Comparison of ENCODE assay signal across 10 cellular contexts in genomic region chr10:26805567-26806245, GRCh38. TPM values are rescaled to one million over a fixed set of nuclear protein-coding genes. Genes with fewer than 3 reads are reported as not detected.
A peak's percentile ranks its signal among the peaks of the same experiment; 100 is the strongest.
DNase-seq lines count a peak whose midpoint lies in the region; ATAC-seq, FAIRE-seq and TF ChIP-seq lines count a peak whose summit lies in the region.
"Had no signal": no experiment of that assay in that cellular context is flagged by ENCODE, and none has a peak within 500 bp of the region (broad histone marks: within the 10 kb centered on the region; RNA-seq: fewer than 3 reads in every experiment).

No MANE protein-coding gene starts in this region.

- no peak for DNase-seq in CD4-positive, alpha-beta memory T cell
- peak; percentile 77 for DNase-seq in IMR-90
- peak; percentile 53 for DNase-seq in bronchial epithelial cell (ENCODE audit: low read depth)
- no peak for DNase-seq in mucosa of descending colon
- DNase-seq in NCI-H1092 (lab: John Stamatoyannopoulos, UW) = no peak
- no peak for DNase-seq in medulla oblongata (ENCODE audit: extremely low spot score)
- no peak for DNase-seq in aorta
- DNase-seq: islet precursor cell, NCI-H2081 treated with DMSO at 0.1 percent for 48 hours had no signal

- H3K79me1 ChIP-seq in IMR-90 (ENCODE audit: low read depth in 1 of 2, low read length in 2 of 2) = peaks cover 36 to 75% of the 10 kb centered on the region in 2 experiments

- CTCF ChIA-PET in CD4-positive, alpha-beta memory T cell (lab: Charles Lee; ENCODE audit: partially characterized antibody) = interaction anchor here (0.9 kb wide), 1 partner anchor 80 kb away, joined by 3 read pairs; no protein-coding TSS in a partner anchor
- CTCF ChIA-PET in IMR-90 (lab: Yijun Ruan, JAX) = no interaction called here

- no TSS peak for BruUV-seq in IMR-90 (replicated peaks; lab: Mats Ljungman, UMichigan)

- POLR2A ChIA-PET in CD4-positive, alpha-beta memory T cell (lab: Charles Lee; ENCODE audit: partially characterized antibody) = interaction anchor here (1.1 kb wide), 1 partner anchor 56 kb away, joined by 3 read pairs; the partner anchor contains the start of gene ABI1
- POLR2A ChIA-PET in IMR-90 (lab: Charles Lee; ENCODE audit: unreplicated experiment) = no interaction called here

- H3K4me1 Mint-ChIP-seq in CD4-positive, alpha-beta memory T cell = peaks cover 62 to 87% (median 75%) of the 10 kb centered on the region in 4 donors

- H3K56ac ChIP-seq in IMR-90 (ENCODE audit: extremely low read depth, insufficient read depth, low read length) = no peak overlapping the region

- no peak overlapping the region for H4K91ac ChIP-seq in IMR-90 (ENCODE audit: insufficient read depth, low read depth, low read length)

- no peak for TF ChIP-seq RAD21 in IMR-90 (IDR thresholded peaks at IDR 0.05; ENCODE audit: low read length)

- peaks cover 41% of the 10 kb centered on the region for H4K20me1 ChIP-seq in IMR-90 (ENCODE audit: insufficient read depth, low read length)

- H3K27ac Mint-ChIP-seq in CD4-positive, alpha-beta memory T cell = peak overlapping the region in 4 of 7 donors; percentile 3 to 51 (median 18)

- H3K14ac ChIP-seq in IMR-90 (replicated peaks; ENCODE audit: low read depth, low read length) = no peak overlapping the region

- H3K4me3 ChIP-seq in CD4-positive, alpha-beta memory T cell (ENCODE audit: low read length in 2 of 2) = no peak overlapping the region
- H3K4me3 ChIP-seq in IMR-90 (ENCODE audit: insufficient read depth, low read depth, low read length) (no peak overlapping the region), bronchial epithelial cell (ENCODE audit: low read depth, low read length) (no peak overlapping the region), mucosa of descending colon (no peak overlapping the region), aorta (ENCODE audit: low read length in 2 of 2) (no peak overlapping the region)

- dilution Hi-C loops in IMR-90 (cut with HindIII; ENCODE audit: low sequenced_read_pairs, unreplicated experiment) = no loop called here

- peak overlapping the region in 7 of 8 donors; percentile 2 to 68 (median 23) for H3K4me3 Mint-ChIP-seq in CD4-positive, alpha-beta memory T cell

- no peaks in the 10 kb centered on the region for H3K9me1 ChIP-seq in IMR-90 (ENCODE audit: insufficient read depth, low read length)

- 75% methylated on average over 2 of the region's 2 CpGs; no CpG with 5 or more reads in 1 of the 2 experiments for whole genome bisulfite sequencing in IMR-90 (ENCODE audit: extremely low coverage in 2 of 2, insufficient read length in 1 of 2), 2 experiments
- WGBS in aorta, 2 donors = 71 to 76% methylated on average over 2 of the region's 2 CpGs

- peaks cover 7 to 11% of the 10 kb centered on the region in 2 donors for H3K36me3 Mint-ChIP-seq in CD4-positive, alpha-beta memory T cell

- no peaks in the 10 kb centered on the region for H3K27me3 ChIP-seq in CD4-positive, alpha-beta memory T cell (ENCODE audit: insufficient read depth, low read length)
- H3K27me3 ChIP-seq in IMR-90 (ENCODE audit: control insufficient read depth, insufficient read depth, low read length) = no peaks in the 10 kb centered on the region
- H3K27me3 ChIP-seq in bronchial epithelial cell (ENCODE audit: control insufficient read depth, insufficient read depth, low read length) = no peaks in the 10 kb centered on the region
- no peaks in the 10 kb centered on the region for H3K27me3 ChIP-seq in aorta (ENCODE audit: control insufficient read depth in 1 of 2, insufficient read depth in 2 of 2, low read length in 1 of 2)

- H4K8ac ChIP-seq in IMR-90 (ENCODE audit: low read depth in 2 of 2, low read length in 2 of 2) = no peak overlapping the region

- H3K27me3 Mint-ChIP-seq in CD4-positive, alpha-beta memory T cell = no peaks in the 10 kb centered on the region

- H2BK5ac ChIP-seq in IMR-90 (ENCODE audit: low read depth, low read length, poor library complexity, severe bottlenecking) = no peak overlapping the region

- FAIRE-seq in bronchial epithelial cell (lab: Jason Lieb, UNC) = no peak

- no peaks in the 10 kb centered on the region for H3K9me3 ChIP-seq in CD4-positive, alpha-beta memory T cell (ENCODE audit: control insufficient read depth in 1 of 2, low read length in 2 of 2)
- H3K9me3 ChIP-seq in IMR-90 (ENCODE audit: control insufficient read depth, insufficient read depth, low read length) = no peaks in the 10 kb centered on the region
- H3K9me3 ChIP-seq in mucosa of descending colon = no peaks in the 10 kb centered on the region
- H3K9me3 ChIP-seq in aorta (ENCODE audit: control insufficient read depth, low read length) = no peaks in the 10 kb centered on the region

- no peak overlapping the region for H3K23ac ChIP-seq in IMR-90 (ENCODE audit: low read depth, low read length)

- no peak overlapping the region for H4K5ac ChIP-seq in IMR-90 (ENCODE audit: low read depth, low read length)

- no peak overlapping the region for H3K18ac ChIP-seq in IMR-90 (ENCODE audit: low read depth, low read length)

- ATAC-seq in IMR-90 (ENCODE audit: low read depth) = peak; percentile 82
- ATAC-seq in mucosa of descending colon = peak; percentile 51
- ATAC-seq in GM19452 (IDR thresholded peaks at IDR 0.05; ENCODE audit: unreplicated experiment) = no peak
- ATAC-seq in aorta (ENCODE audit: low FRiP score) = no peak

- peaks cover 70% of the 10 kb centered on the region for H3K4me1 ChIP-seq in CD4-positive, alpha-beta memory T cell (ENCODE audit: insufficient read depth, low read length)
- H3K4me1 ChIP-seq in IMR-90 (ENCODE audit: control insufficient read depth, insufficient read depth, low read length) (peaks cover 2% of the 10 kb centered on the region), mucosa of descending colon (ENCODE audit: low read depth) (peaks cover 33% of the 10 kb centered on the region), aorta (ENCODE audit: control insufficient read depth in 1 of 2, insufficient read depth in 2 of 2, low read length in 2 of 2) (no peaks in the 10 kb centered on the region)

- H3K4ac ChIP-seq in IMR-90 (ENCODE audit: low read depth, low read length) = no peak overlapping the region

- no peak for TF ChIP-seq POLR2A in IMR-90 (IDR thresholded peaks at IDR 0.05; ENCODE audit: low read depth, low read length)

- H2AK9ac ChIP-seq in IMR-90 (replicated peaks; ENCODE audit: low read depth, low read length, poor library complexity) = no peak overlapping the region

- no peaks in the 10 kb centered on the region for H3K36me3 ChIP-seq in CD4-positive, alpha-beta memory T cell (ENCODE audit: insufficient read depth, low read length)
- H3K36me3 ChIP-seq in IMR-90 (ENCODE audit: control insufficient read depth, insufficient read depth, low read length) = peaks cover 2% of the 10 kb centered on the region; the same call in 1 of the 2 replicates
- H3K36me3 ChIP-seq in bronchial epithelial cell (ENCODE audit: control insufficient read depth, insufficient read depth, low read length) = peaks cover 1% of the 10 kb centered on the region
- no peaks in the 10 kb centered on the region for H3K36me3 ChIP-seq in mucosa of descending colon (ENCODE audit: low read depth)
- H3K36me3 ChIP-seq in aorta (ENCODE audit: control insufficient read depth in 1 of 2, insufficient read depth in 2 of 2, low read length in 1 of 2) = no peaks in the 10 kb centered on the region

- no peak overlapping the region for H3K9ac ChIP-seq in IMR-90 (ENCODE audit: low read depth, low read length)

- no peak overlapping the region for H2AFZ ChIP-seq in IMR-90 (replicated peaks; ENCODE audit: low read length, poor library complexity)

- H2BK15ac ChIP-seq in IMR-90 (ENCODE audit: low read depth, low read length) = no peak overlapping the region

- no peak overlapping the region for H2BK120ac ChIP-seq in IMR-90 (ENCODE audit: low read depth, low read length)

- in situ Hi-C loops in IMR-90 (cut with MboI; ENCODE audit: low sequenced_read_pairs) = no loop called here

- intact Hi-C loops in CD4-positive, alpha-beta memory T cell (cut with micrococcal nuclease) = no loop called here
- intact Hi-C loops in IMR-90 (cut with micrococcal nuclease) (loop anchor here (5.0 kb wide), 2 partner anchors 33 to 37 kb away; no protein-coding TSS in a partner anchor), mucosa of descending colon (cut with DNase I, micrococcal nuclease) (no loop called here), aorta (cut with DNase I) (no loop called here)

- no peak overlapping the region for H3K27ac ChIP-seq in CD4-positive, alpha-beta memory T cell (ENCODE audit: low read depth, low read length)
- H3K27ac ChIP-seq in IMR-90 (ENCODE audit: insufficient read depth, low read length) (no peak overlapping the region), aorta (ENCODE audit: low read depth in 1 of 2, low read length in 2 of 2) (no peak overlapping the region)

- no peak overlapping the region for H2BK20ac ChIP-seq in IMR-90 (ENCODE audit: low read depth, low read length)

- no peak overlapping the region for H2AK5ac ChIP-seq in IMR-90 (ENCODE audit: low read depth, low read length)

- TF ChIP-seq CTCF in IMR-90 (conservative IDR thresholded peaks at IDR 0.05; ENCODE audit: low read depth, low read length) (no peak), bronchial epithelial cell (IDR thresholded peaks at IDR 0.05; ENCODE audit: insufficient read depth, low read length, severe bottlenecking) (no peak), mucosa of descending colon (IDR thresholded peaks at IDR 0.05) (no peak)

- H3K9me3 Mint-ChIP-seq in CD4-positive, alpha-beta memory T cell = no peaks in the 10 kb centered on the region

- H3K4me2 ChIP-seq in IMR-90 (ENCODE audit: low read depth, low read length) = no peak overlapping the region

TF ChIP-seq in IMR-90, 13 proteins besides CTCF, POLR2A, EP300 and RAD21 (continues in another document):
- TF ChIP-seq CHD1 (IDR thresholded peaks at IDR 0.05; ENCODE audit: low read depth, low read length) (no peak), USF2 (IDR thresholded peaks at IDR 0.05; ENCODE audit: low read depth, low read length) (no peak), FOS (IDR thresholded peaks at IDR 0.05; ENCODE audit: low read depth, low read length) (no peak)

RNA-seq across cellular contexts. Expression of gene ABI1, which starts 55.1 kb away (rescaled TPM):
- total RNA-seq in CD4-positive, alpha-beta memory T cell = 10 to 100 TPM; 62.2 to 62.5 TPM
- 10 to 100 TPM; 80.2 to 87.6 TPM for polyA plus RNA-seq in CD4-positive, alpha-beta memory T cell
- total RNA-seq in IMR-90 (2012; rRNA removed) (60.8 and 71.3 TPM in 2 replicates), bronchial epithelial cell (61.1 and 81.0 TPM in 2 replicates), mucosa of descending colon (10 to 100 TPM; 54.0 to 63.5 (median 62.4) TPM), aorta (10 to 100 TPM; 50.2 to 60.3 TPM)
- polyA plus RNA-seq in IMR-90 (2012; rRNA removed) (47.8 and 49.6 TPM in 2 replicates), aorta (10 to 100 TPM; 20.8 to 31.7 TPM)
- polyA plus RNA-seq in IMR-90 (2012; cell fraction: cytosol; rRNA removed) = 18.0 and 18.8 TPM in 2 replicates
- 9.3 and 44.0 TPM in 2 replicates for polyA plus RNA-seq in IMR-90 (2012; cell fraction: nucleus; rRNA removed; ENCODE audit: low replicate concordance)

Comparison
In these comparisons a context has a peak if more than half of its experiments do, and no peak if none do; other contexts are left out.
1. DNase-seq: peak in IMR-90 (single experiment) and bronchial epithelial cell (single experiment); none in CD4-positive, alpha-beta memory T cell (0 of 5), mucosa of descending colon (0 of 3), NCI-H1092 (single experiment), medulla oblongata (single experiment) and aorta (0 of 2).
2. ATAC-seq: peak in IMR-90 (single experiment) and mucosa of descending colon (single experiment); none in GM19452 (single experiment) and aorta (single experiment).